27 cellular contexts compared by ENCODE assay signal in genomic region chr5:51156838-51157237, GRCh38.
"Had no signal": no experiment of that assay in that cellular context is flagged by ENCODE, and none has a peak within 500 bp of the region (broad histone marks: within the 10 kb centered on the region; RNA-seq: fewer than 3 reads in every experiment).

No MANE protein-coding gene starts in this region.

- H3K4me3 ChIP-seq: breast epithelium, MG63, SK-N-MC had no signal

- H3K36me3 Mint-ChIP-seq: activated naive CD4-positive, alpha-beta T cell treated with anti-CD3 and anti-CD28 coated beads, Interleukin-2, amount 50 U/mL, for 24 hours; T-cell had no signal

- H3K4me1 ChIP-seq: breast epithelium had no signal

- H3K36me3 ChIP-seq: breast epithelium, MG63 had no signal

- H3K27ac ChIP-seq: breast epithelium, SK-N-MC, VCaP had no signal

- DNase-seq: activated CD4-positive, alpha-beta memory T cell treated with anti-CD3 and anti-CD28 coated beads, Interleukin-2, amount 10 ng/mL, durations not matched to agents 7 days and 5 days; activated CD4-positive, alpha-beta T cell treated with anti-CD3 and anti-CD28 coated beads for 36 hours; activated CD4-positive, alpha-beta T cell treated with anti-CD3 and anti-CD28 coated beads, Interleukin-2, amount 50 U/mL, for 1 hour; activated T-cell treated with anti-CD3 and anti-CD28 coated beads for 4 hours; activated T-cell treated with anti-CD3 and anti-CD28 coated beads, Interleukin-2, amount 50 U/mL, for 48 hours; aorta; caudate nucleus; MG63; MV-4-11; NCI-H1105; NCI-H1436; NCI-H187; NCI-H2081; NCI-H524; NCI-H748 treated with DMSO at 0.1 percent for 48 hours; OCI-M1; RPMI8226; T-cell; T-helper 2 cell; T1000 had no signal

- H3K9me3 ChIP-seq: MG63 had no signal

- H3K27me3 Mint-ChIP-seq: activated CD4-positive, alpha-beta memory T cell treated with anti-CD3 and anti-CD28 coated beads, Interleukin-2, amount 10 ng/mL, durations not matched to agents 7 days and 5 days; activated CD4-positive, alpha-beta T cell treated with anti-CD3 and anti-CD28 coated beads for 36 hours; activated naive CD4-positive, alpha-beta T cell treated with anti-CD3 and anti-CD28 coated beads, Interleukin-2, amount 50 U/mL, for 24 hours; T-cell had no signal

- ATAC-seq: activated CD4-positive, alpha-beta T cell treated with anti-CD3 and anti-CD28 coated beads for 36 hours; Panc1; Right ventricle myocardium inferior; T-cell had no signal

- H3K4me1 Mint-ChIP-seq: activated CD4-positive, alpha-beta memory T cell treated with anti-CD3 and anti-CD28 coated beads, Interleukin-2, amount 10 ng/mL, durations not matched to agents 7 days and 5 days; activated CD4-positive, alpha-beta T cell treated with anti-CD3 and anti-CD28 coated beads for 36 hours; activated naive CD4-positive, alpha-beta T cell treated with anti-CD3 and anti-CD28 coated beads, Interleukin-2, amount 50 U/mL, for 24 hours; T-cell had no signal

- H3K4me3 Mint-ChIP-seq: activated CD4-positive, alpha-beta memory T cell treated with anti-CD3 and anti-CD28 coated beads, Interleukin-2, amount 10 ng/mL, durations not matched to agents 7 days and 5 days; activated CD4-positive, alpha-beta T cell treated with anti-CD3 and anti-CD28 coated beads for 36 hours; activated naive CD4-positive, alpha-beta T cell treated with anti-CD3 and anti-CD28 coated beads, Interleukin-2, amount 50 U/mL, for 24 hours; T-cell had no signal

- H3K27me3 ChIP-seq: breast epithelium, MG63 had no signal

- H3K27ac Mint-ChIP-seq: activated CD4-positive, alpha-beta memory T cell treated with anti-CD3 and anti-CD28 coated beads, Interleukin-2, amount 10 ng/mL, durations not matched to agents 7 days and 5 days; activated CD4-positive, alpha-beta T cell treated with anti-CD3 and anti-CD28 coated beads for 36 hours; activated naive CD4-positive, alpha-beta T cell treated with anti-CD3 and anti-CD28 coated beads, Interleukin-2, amount 50 U/mL, for 24 hours; activated T-helper 2 cell treated with anti-CD3 and anti-CD28 coated beads, Interferon-gamma antibody, Interleukin-2, Interleukin-4, amounts not matched to agents 10 μg/mL and 5 μg/mL and 100 μg/mL, durations not matched to agents 14 hours and 24 hours and 36 hours; T-cell had no signal
